ENCODE assay signal across 8 cellular contexts in genomic region chr1:223363856-223364684, GRCh38. TPM values are rescaled to one million over a fixed set of nuclear protein-coding genes. Genes with fewer than 3 reads are reported as not detected.
DNase-seq lines count a peak whose midpoint lies in the region; ATAC-seq and TF ChIP-seq lines count a peak whose summit lies in the region.

SUSD4 (minus strand) TSS chr1:223364176; CDS start chr1:223363425, 751 bp downstream.

- peak within 1 kb of the TSS; percentile 16 for H3K27ac Mint-ChIP-seq in T-helper 17 cell

- peak; percentile 89 for ATAC-seq in T-helper 17 cell
- ATAC-seq in HG02840 (IDR thresholded peaks at IDR 0.05; ENCODE audit: low FRiP score, unreplicated experiment) = no peak

- H2AFZ ChIP-seq in MM.1S (ENCODE audit: low read length) = peak within 1 kb of the TSS; percentile 92

- peaks cover 17% of the 10 kb centered on the region for H3K27me3 ChIP-seq in MM.1S (replicated peaks; ENCODE audit: insufficient read depth, low read length)

- peak within 1 kb of the TSS; percentile 30; the same call in 1 of the 2 replicates for H3K9ac ChIP-seq in MM.1S (ENCODE audit: low read length)

- no peaks in the 10 kb centered on the region for H3K36me3 Mint-ChIP-seq in T-helper 17 cell (ENCODE audit: low read depth)

- no peak within 1 kb of the TSS for H3K27ac ChIP-seq in MM.1S (ENCODE audit: low read length)

- peak; percentile 54 to 69 for DNase-seq in SHP77 (lab: John Stamatoyannopoulos, UW)
- no peak for DNase-seq in SHP77 treated with DMSO at 0.1 percent for 48 hours (lab: John Stamatoyannopoulos, UW)
- peak; percentile 86 for DNase-seq in MM.1S
- peak; percentile 51 to 67 (median 52) for DNase-seq in T-helper 17 cell
- peak; percentile 41 for DNase-seq in astrocyte of the hippocampus (ENCODE audit: low read depth, low spot score)
- peak; percentile 50 for DNase-seq in inferior parietal cortex (ENCODE audit: extremely low spot score)
- peak; percentile 25 to 40 for DNase-seq in stimulated activated CD4-positive, alpha-beta T cell treated with anti-CD3 and anti-CD28 coated beads, Interleukin-12 subunit alpha, Interleukin-12 subunit beta, amount 100 ng/mL, for 24 hours (ENCODE audit: low read depth in 2 of 2)

- peak within 1 kb of the TSS; percentile 72 for H3K4me3 ChIP-seq in MM.1S (ENCODE audit: low read length)

- H3K4me2 ChIP-seq in MM.1S (ENCODE audit: low read depth, low read length) = peak within 1 kb of the TSS; percentile 100

- H3K79me2 ChIP-seq in MM.1S (ENCODE audit: low read length) = no peaks in the 10 kb centered on the region

- H3K27me3 Mint-ChIP-seq in T-helper 17 cell = no peaks in the 10 kb centered on the region

- H3K36me3 ChIP-seq in MM.1S (replicated peaks; ENCODE audit: insufficient read depth, low read length) = no peaks in the 10 kb centered on the region

- H3K4me1 ChIP-seq in MM.1S (ENCODE audit: low read length) = 0 out of 2 replicates have a peak, but pooled peaks cover 8% of the 10 kb centered on the region

- no peaks in the 10 kb centered on the region for H3K9me2 ChIP-seq in MM.1S (replicated peaks; ENCODE audit: insufficient read depth, low read length)

- TF ChIP-seq CTCF in MM.1S (IDR thresholded peaks at IDR 0.05; ENCODE audit: low read length) = no peak

- H3K9me3 ChIP-seq in MM.1S (replicated peaks; ENCODE audit: insufficient read depth, low read length) (no peaks in the 10 kb centered on the region), T-helper 17 cell (ENCODE audit: control insufficient read depth, low read length, poor library complexity, severe bottlenecking) (no peaks in the 10 kb centered on the region)

- peaks cover 26% of the 10 kb centered on the region for H3K4me1 Mint-ChIP-seq in T-helper 17 cell

- no peaks in the 10 kb centered on the region for H4K20me1 ChIP-seq in MM.1S (ENCODE audit: insufficient read depth, low read length)

- H3K4me3 Mint-ChIP-seq in T-helper 17 cell = peak within 1 kb of the TSS; percentile 93

- H3F3A ChIP-seq in MM.1S (ENCODE audit: insufficient read depth, low read length) = peaks cover 4% of the 10 kb centered on the region

RNA-seq across cellular contexts. Expression of gene SUSD4, which starts in this region (rescaled TPM):
- total RNA-seq in T-helper 17 cell = 10 to 100 TPM in 1 of 2 donors, 1 to 10 TPM in 1; 8.8 to 32.6 TPM
